13 cellular contexts compared by ENCODE assay signal in genomic region chr3:47086071-47086470, GRCh38.
A peak's percentile ranks its signal among the peaks of the same experiment; 100 is the strongest.
DNase-seq lines count a peak whose midpoint lies in the region; ATAC-seq and TF ChIP-seq lines count a peak whose summit lies in the region.
"Had no signal": no experiment of that assay in that cellular context is flagged by ENCODE, and none has a peak within 500 bp of the region (broad histone marks: within the 10 kb centered on the region; RNA-seq: fewer than 3 reads in every experiment).

No MANE protein-coding gene starts in this region.

- no peaks in the 10 kb centered on the region for H3K27me3 ChIP-seq in endodermal cell (ENCODE audit: control insufficient read depth, insufficient read depth, low read length, poor library complexity, severe bottlenecking)
- H3K27me3 ChIP-seq: BLaER1 had no signal

- ATAC-seq in activated CD8-positive, alpha-beta memory T cell treated with anti-CD3 and anti-CD28 coated beads, Interleukin-2, amount 10 ng/mL, durations not matched to agents 7 days and 5 days = no peak
- ATAC-seq in naive B cell (ENCODE audit: low read depth in 2 of 2) (no peak), GM19463 (IDR thresholded peaks at IDR 0.05; ENCODE audit: unreplicated experiment) (no peak), T-helper 17 cell (no peak)
- ATAC-seq: GM12878, GM23338 had no signal

- peak overlapping the region; percentile 45 for H3K27ac Mint-ChIP-seq in activated CD8-positive, alpha-beta memory T cell treated with anti-CD3 and anti-CD28 coated beads, Interleukin-2, amount 10 ng/mL, durations not matched to agents 7 days and 5 days
- H3K27ac Mint-ChIP-seq in endodermal cell (peak overlapping the region; percentile 31), naive B cell (peak overlapping the region in 5 of 6 donors; percentile 2 to 67 (median 59)), T-helper 17 cell (no peak overlapping the region)
- no peak overlapping the region for H3K27ac Mint-ChIP-seq in activated CD4-positive, alpha-beta T cell treated with anti-CD3 and anti-CD28 coated beads, Interleukin-2, amount 10 ng/mL, durations not matched to agents 7 days and 5 days
- H3K27ac Mint-ChIP-seq: GM23338 had no signal

- H3K36me3 ChIP-seq in endodermal cell (ENCODE audit: control insufficient read depth, insufficient read depth, low read length) = peaks cover 75% of the 10 kb centered on the region

- 95 to 100% methylated on average over 1 to 7 of the region's 7 CpGs for WGBS in endodermal cell (ENCODE audit: insufficient coverage in 1 of 2, insufficient read length in 1 of 2), 2 experiments

- H3K9me3 ChIP-seq in endodermal cell (ENCODE audit: control insufficient read depth, low read length) (no peaks in the 10 kb centered on the region), T-helper 17 cell (ENCODE audit: control insufficient read depth, low read length, poor library complexity, severe bottlenecking) (no peaks in the 10 kb centered on the region)
- H3K9me3 ChIP-seq: BLaER1 had no signal

- peaks cover 48% of the 10 kb centered on the region for H3K36me3 Mint-ChIP-seq in activated CD8-positive, alpha-beta memory T cell treated with anti-CD3 and anti-CD28 coated beads, Interleukin-2, amount 10 ng/mL, durations not matched to agents 7 days and 5 days
- H3K36me3 Mint-ChIP-seq in endodermal cell (ENCODE audit: low read depth) = peaks cover 53% of the 10 kb centered on the region
- peaks cover 15 to 26% of the 10 kb centered on the region in 2 donors for H3K36me3 Mint-ChIP-seq in naive B cell
- H3K36me3 Mint-ChIP-seq in activated CD4-positive, alpha-beta T cell treated with anti-CD3 and anti-CD28 coated beads, Interleukin-2, amount 10 ng/mL, durations not matched to agents 7 days and 5 days (ENCODE audit: low read depth) = peaks cover 47% of the 10 kb centered on the region
- peaks cover 15% of the 10 kb centered on the region for H3K36me3 Mint-ChIP-seq in T-helper 17 cell (ENCODE audit: low read depth)

- H3K4me3 ChIP-seq in endodermal cell (ENCODE audit: low read length) = no peak overlapping the region
- H3K4me3 ChIP-seq: BLaER1, GM12878, GM23338 had no signal

- POLR2A ChIA-PET in activated CD4-positive, alpha-beta T cell treated with anti-CD3 and anti-CD28 coated beads, Interleukin-2, amount 10 ng/mL, durations not matched to agents 7 days and 5 days (lab: Charles Lee) = interaction anchor here (0.6 to 0.7 kb wide), 2 partner anchors 49 to 89 kb away, joined by 3 read pairs; no protein-coding TSS in a partner anchor

- peaks cover 23% of the 10 kb centered on the region for H3K4me1 Mint-ChIP-seq in activated CD8-positive, alpha-beta memory T cell treated with anti-CD3 and anti-CD28 coated beads, Interleukin-2, amount 10 ng/mL, durations not matched to agents 7 days and 5 days
- H3K4me1 Mint-ChIP-seq in endodermal cell (no peaks in the 10 kb centered on the region), naive B cell (peaks cover 6 to 11% (median 7%) of the 10 kb centered on the region in 3 donors), T-helper 17 cell (peaks cover 18% of the 10 kb centered on the region)
- peaks cover 19% of the 10 kb centered on the region for H3K4me1 Mint-ChIP-seq in activated CD4-positive, alpha-beta T cell treated with anti-CD3 and anti-CD28 coated beads, Interleukin-2, amount 10 ng/mL, durations not matched to agents 7 days and 5 days
- H3K4me1 Mint-ChIP-seq: GM23338 had no signal

- no peak overlapping the region for H3K9ac ChIP-seq in endodermal cell (ENCODE audit: extremely low read depth, low read length, poor library complexity, severe bottlenecking)
- H3K9ac ChIP-seq: BLaER1 had no signal

- H3K27me3 Mint-ChIP-seq in activated CD8-positive, alpha-beta memory T cell treated with anti-CD3 and anti-CD28 coated beads, Interleukin-2, amount 10 ng/mL, durations not matched to agents 7 days and 5 days = no peaks in the 10 kb centered on the region
- no peaks in the 10 kb centered on the region for H3K27me3 Mint-ChIP-seq in endodermal cell (ENCODE audit: insufficient read depth)
- no peaks in the 10 kb centered on the region for H3K27me3 Mint-ChIP-seq in naive B cell
- H3K27me3 Mint-ChIP-seq in activated CD4-positive, alpha-beta T cell treated with anti-CD3 and anti-CD28 coated beads, Interleukin-2, amount 10 ng/mL, durations not matched to agents 7 days and 5 days = no peaks in the 10 kb centered on the region
- no peaks in the 10 kb centered on the region for H3K27me3 Mint-ChIP-seq in T-helper 17 cell

- no peak for TF ChIP-seq CTCF in endodermal cell (conservative IDR thresholded peaks at IDR 0.05)

- CTCF ChIA-PET in activated CD8-positive, alpha-beta memory T cell treated with anti-CD3 and anti-CD28 coated beads, Interleukin-2, amount 10 ng/mL, durations not matched to agents 7 days and 5 days (lab: Charles Lee) = no interaction called here
- CTCF ChIA-PET in activated CD4-positive, alpha-beta T cell treated with anti-CD3 and anti-CD28 coated beads, Interleukin-2, amount 10 ng/mL, durations not matched to agents 7 days and 5 days (lab: Charles Lee) = no interaction called here

- H3K27ac ChIP-seq in endodermal cell (ENCODE audit: low read depth, low read length) = no peak overlapping the region
- H3K27ac ChIP-seq: 22Rv1, BLaER1 had no signal

- H3K4me3 Mint-ChIP-seq in activated CD8-positive, alpha-beta memory T cell treated with anti-CD3 and anti-CD28 coated beads, Interleukin-2, amount 10 ng/mL, durations not matched to agents 7 days and 5 days = no peak overlapping the region
- H3K4me3 Mint-ChIP-seq in endodermal cell (no peak overlapping the region), naive B cell (no peak overlapping the region), T-helper 17 cell (no peak overlapping the region)
- H3K4me3 Mint-ChIP-seq in activated CD4-positive, alpha-beta T cell treated with anti-CD3 and anti-CD28 coated beads, Interleukin-2, amount 10 ng/mL, durations not matched to agents 7 days and 5 days = no peak overlapping the region
- H3K4me3 Mint-ChIP-seq: GM23338 had no signal

- H3K4me1 ChIP-seq in endodermal cell (ENCODE audit: control insufficient read depth, insufficient read depth, low read length) = no peaks in the 10 kb centered on the region
- H3K4me1 ChIP-seq: BLaER1 had no signal

- H3K9me3 Mint-ChIP-seq in activated CD8-positive, alpha-beta memory T cell treated with anti-CD3 and anti-CD28 coated beads, Interleukin-2, amount 10 ng/mL, durations not matched to agents 7 days and 5 days (ENCODE audit: low read depth) = no peaks in the 10 kb centered on the region
- H3K9me3 Mint-ChIP-seq in endodermal cell = no peaks in the 10 kb centered on the region
- no peaks in the 10 kb centered on the region for H3K9me3 Mint-ChIP-seq in naive B cell
- no peaks in the 10 kb centered on the region for H3K9me3 Mint-ChIP-seq in activated CD4-positive, alpha-beta T cell treated with anti-CD3 and anti-CD28 coated beads, Interleukin-2, amount 10 ng/mL, durations not matched to agents 7 days and 5 days
- H3K9me3 Mint-ChIP-seq: GM23338 had no signal

- DNase-seq in activated CD8-positive, alpha-beta memory T cell treated with anti-CD3 and anti-CD28 coated beads, Interleukin-2, amount 10 ng/mL, durations not matched to agents 7 days and 5 days = no peak
- DNase-seq in activated CD8-positive, alpha-beta memory T cell treated with anti-CD3 and anti-CD28 coated beads for 24 hours = no peak
- DNase-seq in endodermal cell = no peak
- no peak for DNase-seq in naive B cell
- DNase-seq in activated CD4-positive, alpha-beta T cell treated with anti-CD3 and anti-CD28 coated beads, Interleukin-2, amount 10 ng/mL, durations not matched to agents 7 days and 5 days = no peak
- DNase-seq in T-helper 17 cell = no peak
- DNase-seq: DMS79, H7 had no signal

Comparison
In these comparisons a context has a peak if more than half of its experiments do, and no peak if none do; other contexts are left out.
1. H3K27ac Mint-ChIP-seq: peak in activated CD8-positive, alpha-beta memory T cell treated with anti-CD3 and anti-CD28 coated beads, Interleukin-2, amount 10 ng/mL, durations not matched to agents 7 days and 5 days (single experiment), endodermal cell (single experiment) and naive B cell (5 of 6); none in activated CD4-positive, alpha-beta T cell treated with anti-CD3 and anti-CD28 coated beads, Interleukin-2, amount 10 ng/mL, durations not matched to agents 7 days and 5 days (single experiment) and T-helper 17 cell (single experiment).